Comparison of ENCODE assay signal across 2 cellular contexts in genomic region chr17:2403044-2403443, GRCh38.
TF ChIP-seq lines count a peak whose summit lies in the region.

No MANE protein-coding gene starts in this region.

TF ChIP-seq in A549, 52 proteins besides CTCF, POLR2A, EP300 and RAD21 (continued from another document):
- TF ChIP-seq NFE2L2 (conservative IDR thresholded peaks at IDR 0.05; ENCODE audit: low read length), result no peak
- TF ChIP-seq ZC3H11A (IDR thresholded peaks at IDR 0.05), result no peak
- TF ChIP-seq MYC (IDR thresholded peaks at IDR 0.05; ENCODE audit: borderline replicate concordance, low read length), result no peak
- TF ChIP-seq KDM1A (IDR thresholded peaks at IDR 0.05; ENCODE audit: low read depth), result no peak

TF ChIP-seq in GM23338, 12 proteins besides CTCF, POLR2A, EP300 and RAD21 (continued from another document):
- TF ChIP-seq ZNF462 (CRISPR knock-in tag; IDR thresholded peaks at IDR 0.05) (no peak), EZH2 (IDR thresholded peaks at IDR 0.05; ENCODE audit: low read depth, unreplicated experiment) (no peak), EZH2phosphoT487 (IDR thresholded peaks at IDR 0.05; ENCODE audit: unreplicated experiment) (no peak), JUNB (IDR thresholded peaks at IDR 0.05; ENCODE audit: unreplicated experiment) (no peak), ETS1 (IDR thresholded peaks at IDR 0.05) (no peak), CREB1 (CRISPR knock-in tag; IDR thresholded peaks at IDR 0.05; ENCODE audit: low read depth) (no peak), REST (IDR thresholded peaks at IDR 0.05; ENCODE audit: unreplicated experiment) (no peak), ZNF114 (CRISPR knock-in tag; IDR thresholded peaks at IDR 0.05) (no peak), NANOG (IDR thresholded peaks at IDR 0.05; ENCODE audit: borderline replicate concordance) (no peak), STAT1 (IDR thresholded peaks at IDR 0.05; ENCODE audit: unreplicated experiment) (no peak)
